10 cellular contexts compared by ENCODE assay signal in genomic region chr12:67540920-67541624, GRCh38.
DNase-seq lines count a peak whose midpoint lies in the region; ATAC-seq and TF ChIP-seq lines count a peak whose summit lies in the region.
"Had no signal": no experiment of that assay in that cellular context is flagged by ENCODE, and none has a peak within 500 bp of the region (broad histone marks: within the 10 kb centered on the region; RNA-seq: fewer than 3 reads in every experiment).

No MANE protein-coding gene starts in this region.

- no peaks in the 10 kb centered on the region for H3K9me3 Mint-ChIP-seq in stimulated activated effector memory CD8-positive, alpha-beta T cell treated with anti-CD3 and anti-CD28 coated beads, Interleukin-12 subunit alpha, Interleukin-12 subunit beta, amount 100 ng/mL, for 72 hours

- H2AFZ ChIP-seq in parathyroid adenoma, result peak overlapping the region; percentile 40

- H3K36me3 ChIP-seq in parathyroid adenoma (ENCODE audit: control insufficient read depth, insufficient read depth, low read length), result no peaks in the 10 kb centered on the region

- ATAC-seq in GM21786 (IDR thresholded peaks at IDR 0.05; ENCODE audit: unreplicated experiment) (peak; percentile 66), GM21360 (IDR thresholded peaks at IDR 0.05; ENCODE audit: unreplicated experiment) (no peak)
- ATAC-seq in stimulated activated effector memory CD8-positive, alpha-beta T cell treated with anti-CD3 and anti-CD28 coated beads, Interleukin-12 subunit alpha, Interleukin-12 subunit beta, amount 100 ng/mL, for 72 hours, result no peak
- ATAC-seq: body of pancreas had no signal

- peaks cover 10% of the 10 kb centered on the region for H3K4me1 ChIP-seq in parathyroid adenoma
- H3K4me1 ChIP-seq: body of pancreas had no signal

- no peak overlapping the region for H3K9ac ChIP-seq in parathyroid adenoma

- no peak overlapping the region for H3K27ac Mint-ChIP-seq in stimulated activated effector memory CD8-positive, alpha-beta T cell treated with anti-CD3 and anti-CD28 coated beads, Interleukin-12 subunit alpha, Interleukin-12 subunit beta, amount 100 ng/mL, for 72 hours

- H3K4me3 Mint-ChIP-seq in stimulated activated effector memory CD8-positive, alpha-beta T cell treated with anti-CD3 and anti-CD28 coated beads, Interleukin-12 subunit alpha, Interleukin-12 subunit beta, amount 100 ng/mL, for 72 hours, result no peak overlapping the region

- H3K27me3 ChIP-seq in parathyroid adenoma (ENCODE audit: control insufficient read depth, insufficient read depth, low read length), result no peaks in the 10 kb centered on the region
- H3K27me3 ChIP-seq: body of pancreas had no signal

- DNase-seq in DMS79 treated with DMSO at 0.1 percent for 48 hours (lab: John Stamatoyannopoulos, UW), result peak; percentile 59
- DNase-seq in DMS79 (lab: John Stamatoyannopoulos, UW), result no peak
- DNase-seq in NCI-H226, result peak; percentile 69
- no peak for DNase-seq in NOMO-1 (lab: John Stamatoyannopoulos, UW; ENCODE audit: unreplicated experiment in 2 of 2)
- DNase-seq in stimulated activated effector memory CD8-positive, alpha-beta T cell treated with anti-CD3 and anti-CD28 coated beads, Interleukin-12 subunit alpha, Interleukin-12 subunit beta, amount 100 ng/mL, for 72 hours (ENCODE audit: low spot score in 2 of 2), result no peak

- no peaks in the 10 kb centered on the region for H3K79me2 ChIP-seq in parathyroid adenoma

- H3K9me3 ChIP-seq in parathyroid adenoma (ENCODE audit: control insufficient read depth, low read length), result no peaks in the 10 kb centered on the region
- H3K9me3 ChIP-seq: body of pancreas had no signal

- H3K36me3 Mint-ChIP-seq in stimulated activated effector memory CD8-positive, alpha-beta T cell treated with anti-CD3 and anti-CD28 coated beads, Interleukin-12 subunit alpha, Interleukin-12 subunit beta, amount 100 ng/mL, for 72 hours, result no peaks in the 10 kb centered on the region

- H3K4me2 ChIP-seq in parathyroid adenoma (ENCODE audit: low read length), result no peak overlapping the region

- no peak for TF ChIP-seq CTCF in parathyroid adenoma (IDR thresholded peaks at IDR 0.05)

- H3K27ac ChIP-seq in parathyroid adenoma, result no peak overlapping the region
- H3K27ac ChIP-seq: 22Rv1, body of pancreas had no signal

- H3K4me1 Mint-ChIP-seq in stimulated activated effector memory CD8-positive, alpha-beta T cell treated with anti-CD3 and anti-CD28 coated beads, Interleukin-12 subunit alpha, Interleukin-12 subunit beta, amount 100 ng/mL, for 72 hours, result peaks cover 12% of the 10 kb centered on the region

- H3K4me3 ChIP-seq in parathyroid adenoma (ENCODE audit: low read depth, low read length), result no peak overlapping the region
- H3K4me3 ChIP-seq: body of pancreas had no signal

Comparison
In these comparisons a context has a peak if more than half of its experiments do, and no peak if none do; other contexts are left out.
1. DNase-seq: peak in DMS79 treated with DMSO at 0.1 percent for 48 hours (single experiment) and NCI-H226 (single experiment); none in DMS79 (single experiment), NOMO-1 (0 of 2) and stimulated activated effector memory CD8-positive, alpha-beta T cell treated with anti-CD3 and anti-CD28 coated beads, Interleukin-12 subunit alpha, Interleukin-12 subunit beta, amount 100 ng/mL, for 72 hours (0 of 2).